17 cellular contexts compared by ENCODE assay signal in genomic region chr7:150900675-150901074, GRCh38. TPM values are rescaled to one million over a fixed set of nuclear protein-coding genes. Genes with fewer than 3 reads are reported as not detected.
"Had no signal": no experiment of that assay in that cellular context is flagged by ENCODE, and none has a peak within 500 bp of the region (broad histone marks: within the 10 kb centered on the region; RNA-seq: fewer than 3 reads in every experiment).

No MANE protein-coding gene starts in this region.

- ATAC-seq: activated naive CD4-positive, alpha-beta T cell treated with anti-CD3 and anti-CD28 coated beads, Interleukin-2, amount 50 U/mL, for 72 hours had no signal

- H3K27me3 ChIP-seq: vagina had no signal

- H3K9me3 Mint-ChIP-seq: activated CD4-positive, alpha-beta memory T cell treated with anti-CD3 and anti-CD28 coated beads for 36 hours; activated naive CD4-positive, alpha-beta T cell treated with anti-CD3 and anti-CD28 coated beads, Interleukin-2, amount 50 U/mL, for 72 hours; central memory CD8-positive, alpha-beta T cell had no signal

- H3K36me3 Mint-ChIP-seq: activated CD4-positive, alpha-beta memory T cell treated with anti-CD3 and anti-CD28 coated beads for 36 hours; activated naive CD4-positive, alpha-beta T cell treated with anti-CD3 and anti-CD28 coated beads, Interleukin-2, amount 50 U/mL, for 72 hours had no signal

- H3K4me3 Mint-ChIP-seq: activated CD4-positive, alpha-beta memory T cell treated with anti-CD3 and anti-CD28 coated beads for 36 hours; central memory CD8-positive, alpha-beta T cell had no signal

- H3K27ac Mint-ChIP-seq: activated CD4-positive, alpha-beta memory T cell treated with anti-CD3 and anti-CD28 coated beads for 36 hours; activated naive CD4-positive, alpha-beta T cell treated with anti-CD3 and anti-CD28 coated beads, Interleukin-2, amount 50 U/mL, for 72 hours had no signal

- H3K36me3 ChIP-seq: tibial artery, vagina had no signal

- H3K4me3 ChIP-seq: tibial artery, vagina had no signal

- DNase-seq: activated CD4-positive, alpha-beta memory T cell treated with anti-CD3 and anti-CD28 coated beads for 36 hours; activated CD4-positive, alpha-beta T cell treated with anti-CD3 and anti-CD28 coated beads for 1 hour; activated effector memory CD4-positive, alpha-beta T cell treated with anti-CD3 and anti-CD28 coated beads, Interleukin-2, amount 50 U/mL, for 16 hours; activated T-cell treated with anti-CD3 and anti-CD28 coated beads, Interleukin-2, amount 50 U/mL, for 48 hours; cortex of kidney; effector CD8-positive, alpha-beta T cell; foreskin melanocyte; mesendoderm; stimulated activated CD4-positive, alpha-beta T cell treated with anti-CD3 and anti-CD28 coated beads, Interleukin-15, amount 100 ng/mL, for 24 hours; stimulated activated CD4-positive, alpha-beta T cell treated with anti-CD3 and anti-CD28 coated beads, Interleukin-4, amount 100 ng/mL, for 1 hour; stimulated activated naive CD4-positive, alpha-beta T cell; tibial artery had no signal

- H3K27ac ChIP-seq: tibial artery, vagina had no signal

- H3K9me3 ChIP-seq: tibial artery, vagina had no signal

RNA-seq across cellular contexts. Expression of gene AOC1, which starts 48.4 kb away (rescaled TPM):
- total RNA-seq: activated CD4-positive, alpha-beta memory T cell treated with anti-CD3 and anti-CD28 coated beads for 36 hours; activated naive CD4-positive, alpha-beta T cell treated with anti-CD3 and anti-CD28 coated beads, Interleukin-2, amount 50 U/mL, for 72 hours; fibroblast of lung; T-helper 1 cell treated with Interleukin-12 subunit alpha and Interleukin-12 subunit beta and Interleukin-4 antibody, amounts not matched to agents 30 ng/mL and 1 ng/mL, for 36 hours; vagina had no signal
- polyA plus RNA-seq: fibroblast of lung had no signal
